ENCODE assay signal across 9 cellular contexts in genomic region chr12:57476162-57476992, GRCh38. TPM values are rescaled to one million over a fixed set of nuclear protein-coding genes. Genes with fewer than 3 reads are reported as not detected.
DNase-seq lines count a peak whose midpoint lies in the region; ATAC-seq and TF ChIP-seq lines count a peak whose summit lies in the region.
"Had no signal": no experiment of that assay in that cellular context is flagged by ENCODE, and none has a peak within 500 bp of the region (broad histone marks: within the 10 kb centered on the region; RNA-seq: fewer than 3 reads in every experiment).

No MANE protein-coding gene starts in this region.

- ATAC-seq in GM21825 (IDR thresholded peaks at IDR 0.05; ENCODE audit: unreplicated experiment) (peak; percentile 31), HG02642 (IDR thresholded peaks at IDR 0.05; ENCODE audit: poor library complexity, unreplicated experiment) (no peak)

- H3K36me3 ChIP-seq in BJ (ENCODE audit: control insufficient read depth, insufficient read depth, low read length) (no peaks in the 10 kb centered on the region), transverse colon (no peaks in the 10 kb centered on the region)

- peaks cover 15 to 37% (median 17%) of the 10 kb centered on the region in 4 donors for H3K4me1 ChIP-seq in transverse colon

- H3K27ac ChIP-seq in VCaP (peak overlapping the region; percentile 35; the same call in 1 of the 2 replicates), transverse colon (peak overlapping the region; percentile 65 to 81 (median 78))

- peak overlapping the region; percentile 97 for H3K27ac Mint-ChIP-seq in dendritic cell treated with granulocyte-macrophage colony-stimulating factor and Interleukin-4, amounts not matched to agents 40 ng/mL and 50 ng/mL, for 4 days
- no peak overlapping the region for H3K27ac Mint-ChIP-seq in nephron

- intact Hi-C loops in dendritic cell treated with granulocyte-macrophage colony-stimulating factor and Interleukin-4, amounts not matched to agents 40 ng/mL and 50 ng/mL, for 4 days (cut with micrococcal nuclease): loop anchor here (1.0 to 2.0 kb wide), 2 partner anchors 18 to 47 kb away; partner anchors contain the start of gene GLI1
- intact Hi-C loops in transverse colon (cut with DNase I; ENCODE audit: low total_unique reads): loop anchor here (1.0 kb wide), 1 partner anchor 47 kb away; no protein-coding TSS in a partner anchor

- H3K9me3 ChIP-seq in transverse colon: no peaks in the 10 kb centered on the region

- peaks cover 87% of the 10 kb centered on the region for H3K4me1 Mint-ChIP-seq in dendritic cell treated with granulocyte-macrophage colony-stimulating factor and Interleukin-4, amounts not matched to agents 40 ng/mL and 50 ng/mL, for 4 days (ENCODE audit: low read depth)
- H3K4me1 Mint-ChIP-seq in nephron: peaks cover 25% of the 10 kb centered on the region

- DNase-seq in BJ (ENCODE audit: low read depth) (no peak), transverse colon (peak; percentile 50), 8988T (no peak)

- peaks cover 65% of the 10 kb centered on the region for H3K36me3 Mint-ChIP-seq in dendritic cell treated with granulocyte-macrophage colony-stimulating factor and Interleukin-4, amounts not matched to agents 40 ng/mL and 50 ng/mL, for 4 days (ENCODE audit: low read depth)
- H3K36me3 Mint-ChIP-seq in nephron (ENCODE audit: low read depth): peaks cover 3% of the 10 kb centered on the region

- POLR2A ChIA-PET in BJ (lab: Charles Lee): no interaction called here

- no peak for TF ChIP-seq POLR2A in transverse colon (IDR thresholded peaks at IDR 0.05)

- TF ChIP-seq EP300 in transverse colon (IDR thresholded peaks at IDR 0.05; ENCODE audit: low read depth): no peak

- CTCF ChIA-PET in BJ (lab: Yijun Ruan, JAX): interaction anchor here (0.9 to 3.1 kb wide), 6 partner anchors 11 to 191 kb away, joined by 3 to 38 read pairs (median 7); partner anchors contain the start of gene GLI1

- H3K9me3 Mint-ChIP-seq in dendritic cell treated with granulocyte-macrophage colony-stimulating factor and Interleukin-4, amounts not matched to agents 40 ng/mL and 50 ng/mL, for 4 days: no peaks in the 10 kb centered on the region
- no peaks in the 10 kb centered on the region for H3K9me3 Mint-ChIP-seq in nephron

- H3K27me3 ChIP-seq in BJ (ENCODE audit: control insufficient read depth, insufficient read depth, low read length) (peaks cover 41% of the 10 kb centered on the region), transverse colon (peaks cover 86% of the 10 kb centered on the region)

- TF ChIP-seq CTCF in BJ (IDR thresholded peaks at IDR 0.05; ENCODE audit: insufficient read depth, low read depth, low read length) (peak; percentile 22; the same call in 1 of the 2 replicates), VCaP (conservative IDR thresholded peaks at IDR 0.05) (0 out of 2 replicates have a peak, but pooled peaks have one; percentile 27), nephron (IDR thresholded peaks at IDR 0.05; ENCODE audit: unreplicated experiment in 3 of 3) (peak in 1 of 3 experiments; percentile 14), transverse colon (IDR thresholded peaks at IDR 0.05) (peak in 2 of 5 experiments; percentile 11 to 20)

- H3K4me3 ChIP-seq in BJ (ENCODE audit: low read depth, low read length) (peak overlapping the region; percentile 18; the same call in 1 of the 2 replicates), transverse colon (peak overlapping the region; percentile 1 to 44 (median 24))

- in situ Hi-C loops in transverse colon (cut with MboI; ENCODE audit: low pct_ligation_motif_present in 1 of 4, low pct_unique_long_range_greater_than_20kb in 1 of 4, low sequenced_read_pairs in 3 of 4): no loop called here

- peak overlapping the region; percentile 96 for H3K4me3 Mint-ChIP-seq in dendritic cell treated with granulocyte-macrophage colony-stimulating factor and Interleukin-4, amounts not matched to agents 40 ng/mL and 50 ng/mL, for 4 days
- H3K4me3 Mint-ChIP-seq in nephron: peak overlapping the region; percentile 45 to 78 (median 48)

- 14 to 54% methylated on average over 5 to 28 of the region's 29 CpGs for WGBS in transverse colon (ENCODE audit: low coverage in 1 of 2), 2 donors

- H3K27me3 Mint-ChIP-seq in dendritic cell treated with granulocyte-macrophage colony-stimulating factor and Interleukin-4, amounts not matched to agents 40 ng/mL and 50 ng/mL, for 4 days: no peaks in the 10 kb centered on the region
- H3K27me3 Mint-ChIP-seq in nephron (ENCODE audit: low read depth): peaks cover 97% of the 10 kb centered on the region

RNA-seq across cellular contexts. Expression of gene ARHGAP9, which starts 3.3 kb away (rescaled TPM):
- polyA plus RNA-seq in BJ (2011; rRNA removed): 0.98 and 1.0 TPM in 2 replicates
- 0.51 and 0.66 TPM in 2 replicates for polyA minus RNA-seq in BJ (2011; rRNA and poly(A)+ RNA removed)
- total RNA-seq in transverse colon: 10 to 100 TPM in 3 of 4 donors, not detected in 1; 11.7 to 87.2 (median 27.3) TPM

RNA-seq across cellular contexts. Expression of gene MARS1, which starts 11.5 kb away (rescaled TPM):
- 280 and 378 TPM in 2 replicates for polyA plus RNA-seq in BJ (2011; rRNA removed)
- 225 and 258 TPM in 2 replicates for polyA minus RNA-seq in BJ (2011; rRNA and poly(A)+ RNA removed)
- total RNA-seq in transverse colon: 100 to 1,000 TPM in 2 of 4 donors, 10 to 100 TPM in 2; 39.0 to 184 (median 103) TPM

RNA-seq across cellular contexts. Expression of gene GLI1, which starts 16.8 kb away (rescaled TPM):
- polyA plus RNA-seq in BJ (2011; rRNA removed): 5.9 and 9.0 TPM in 2 replicates
- polyA minus RNA-seq in BJ (2011; rRNA and poly(A)+ RNA removed): 6.7 and 11.8 TPM in 2 replicates
- 1 to 10 TPM in 1 of 4 donors, under 1 TPM in 2, not detected in 1; 0.41 to 1.2 (median 0.79) TPM for total RNA-seq in transverse colon

RNA-seq across cellular contexts. Expression of gene INHBE, which starts 21.3 kb away (rescaled TPM):
- 23.1 and 23.9 TPM in 2 replicates for polyA plus RNA-seq in BJ (2011; rRNA removed)
- polyA minus RNA-seq in BJ (2011; rRNA and poly(A)+ RNA removed): 9.0 and 24.1 TPM in 2 replicates
- total RNA-seq in transverse colon: not detected
- total RNA-seq: glomerular endothelial cell had no signal

RNA-seq across cellular contexts. Expression of gene INHBC, which starts 41.8 kb away (rescaled TPM):
- 0.09 TPM in 1 of 2 replicates, not detected in the other for polyA plus RNA-seq in BJ (2011; rRNA removed)
- not detected in 2 replicates for polyA minus RNA-seq in BJ (2011; rRNA and poly(A)+ RNA removed)
- not detected for total RNA-seq in transverse colon
- total RNA-seq: glomerular endothelial cell had no signal
